8 cellular contexts compared by ENCODE assay signal in the genomic region with DNA sequence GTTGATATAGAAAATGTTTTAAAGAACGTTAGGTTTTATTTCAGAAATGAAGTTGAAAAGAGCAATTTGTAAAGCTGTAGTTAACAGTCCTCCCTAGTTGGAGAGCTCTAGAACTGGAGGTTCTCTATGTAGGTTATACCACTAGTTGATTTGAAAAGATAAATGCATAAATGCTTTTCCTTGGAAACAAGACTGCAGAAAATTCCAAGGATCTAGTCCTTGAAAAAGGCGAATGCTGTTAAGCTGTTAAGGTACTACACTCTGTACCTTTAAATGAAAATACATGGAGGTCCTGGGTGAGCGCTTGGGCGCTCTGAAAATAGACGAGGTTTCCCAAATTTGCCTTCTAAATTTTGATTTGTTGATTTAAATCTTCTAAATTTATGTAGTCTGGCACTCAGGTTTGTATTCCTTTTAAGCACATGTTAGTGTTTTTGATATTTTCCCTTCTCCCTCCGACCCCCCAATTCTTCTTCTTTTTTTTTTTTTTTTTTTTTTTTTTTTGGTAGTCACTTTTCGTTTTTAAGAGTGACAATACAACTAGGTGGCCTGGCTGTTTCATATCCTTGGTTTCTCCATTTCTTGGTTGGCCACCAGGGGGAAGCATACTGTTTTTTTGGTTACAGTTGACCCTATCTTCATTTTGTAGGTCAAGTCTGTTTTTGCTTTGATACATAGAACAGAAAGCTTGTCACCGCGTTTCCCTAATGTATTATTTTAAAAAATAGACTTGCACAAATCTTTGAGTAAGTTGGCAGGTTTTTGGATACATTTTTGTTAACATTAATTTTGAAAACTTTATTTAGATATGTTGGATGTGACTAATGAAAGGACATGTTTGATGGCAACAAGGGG. TPM values are rescaled to one million over a fixed set of nuclear protein-coding genes. Genes with fewer than 3 reads are reported as not detected.
DNase-seq lines count a peak whose midpoint lies in the region; ATAC-seq, FAIRE-seq and TF ChIP-seq lines count a peak whose summit lies in the region.

No MANE protein-coding gene starts in this region.

- TF ChIP-seq CTCF in AG10803 (conservative IDR thresholded peaks at IDR 0.05; ENCODE audit: low read length) (peak; percentile 77), MM.1S (IDR thresholded peaks at IDR 0.05; ENCODE audit: low read length) (peak; percentile 65), pancreas (IDR thresholded peaks at IDR 0.05) (peak; percentile 45 to 58 (median 51)), vagina (IDR thresholded peaks at IDR 0.05) (peak in 2 of 3 experiments; percentile 31 to 35)

- H3K9me2 ChIP-seq in MM.1S (replicated peaks; ENCODE audit: insufficient read depth, low read length) = no peaks in the 10 kb centered on the region

- peak overlapping the region; percentile 87 for H2AFZ ChIP-seq in MM.1S (ENCODE audit: low read length)

- H3K79me2 ChIP-seq in MM.1S (ENCODE audit: low read length) = no peaks in the 10 kb centered on the region

- peak; percentile 68 for DNase-seq in AG10803 (ENCODE audit: low read depth)
- DNase-seq in MM.1S = peak; percentile 77
- peak; percentile 79 to 91 for DNase-seq in SJCRH30
- DNase-seq in activated naive CD4-positive, alpha-beta T cell treated with anti-CD3 and anti-CD28 coated beads, Interleukin-2, amount 50 U/mL, for 16 hours = peak; percentile 50
- DNase-seq in glomerular endothelial cell (ENCODE audit: extremely low read depth, low read depth, low spot score) = peak; percentile 58
- peak in 4 of 6 donors; percentile 32 to 75 (median 57) for DNase-seq in pancreas
- DNase-seq in vagina (ENCODE audit: extremely low spot score in 2 of 2) = no peak

- intact Hi-C loops in pancreas (cut with DNase I) = no loop called here
- intact Hi-C loops in vagina (cut with DNase I) = no loop called here

- peak; percentile 47 for ATAC-seq in GM19043 (IDR thresholded peaks at IDR 0.05; ENCODE audit: low read depth, unreplicated experiment)
- peak; percentile 62 to 72 (median 67) for ATAC-seq in pancreas

- H3K4me1 ChIP-seq in MM.1S (ENCODE audit: low read length) = peaks cover 12% of the 10 kb centered on the region; the same call in 1 of the 2 replicates
- H3K4me1 ChIP-seq in SJCRH30 = no peaks in the 10 kb centered on the region; the same call in 1 of the 2 replicates
- H3K4me1 ChIP-seq in pancreas = peaks cover 0 to 6% (median 4%) of the 10 kb centered on the region in 3 donors
- peaks cover 25% of the 10 kb centered on the region for H3K4me1 ChIP-seq in vagina

- H3K36me3 ChIP-seq in MM.1S (replicated peaks; ENCODE audit: insufficient read depth, low read length) (no peaks in the 10 kb centered on the region), SJCRH30 (no peaks in the 10 kb centered on the region), pancreas (no peaks in the 10 kb centered on the region), vagina (no peaks in the 10 kb centered on the region)

- peak overlapping the region; percentile 68 for H3K4me3 ChIP-seq in AG10803 (ENCODE audit: low read length)
- peak overlapping the region; percentile 75 for H3K4me3 ChIP-seq in MM.1S (ENCODE audit: low read length)
- peak overlapping the region; percentile 71 for H3K4me3 ChIP-seq in SJCRH30
- H3K4me3 ChIP-seq in pancreas = peak overlapping the region; percentile 53 to 70 (median 62)
- H3K4me3 ChIP-seq in vagina = peak overlapping the region; percentile 56 to 66

- no peak overlapping the region for H3K27ac ChIP-seq in MM.1S (ENCODE audit: low read length)
- H3K27ac ChIP-seq in SJCRH30 = peak overlapping the region; percentile 61
- peak overlapping the region in 2 of 4 donors; percentile 49 to 66 for H3K27ac ChIP-seq in pancreas
- H3K27ac ChIP-seq in vagina = peak overlapping the region; percentile 71

- H4K20me1 ChIP-seq in MM.1S (ENCODE audit: insufficient read depth, low read length) = no peaks in the 10 kb centered on the region

- peaks cover 5% of the 10 kb centered on the region; the same call in 1 of the 2 replicates for H3F3A ChIP-seq in MM.1S (ENCODE audit: insufficient read depth, low read length)

- no peak for TF ChIP-seq POLR2A in vagina (IDR thresholded peaks at IDR 0.05)

- peak overlapping the region; percentile 98 for H3K4me2 ChIP-seq in MM.1S (ENCODE audit: low read depth, low read length)

- H3K9ac ChIP-seq in MM.1S (ENCODE audit: low read length) = no peak overlapping the region

- H3K9me3 ChIP-seq in MM.1S (replicated peaks; ENCODE audit: insufficient read depth, low read length) (no peaks in the 10 kb centered on the region), SJCRH30 (replicated peaks) (no peaks in the 10 kb centered on the region), pancreas (no peaks in the 10 kb centered on the region), vagina (no peaks in the 10 kb centered on the region)

- peak; percentile 78 for FAIRE-seq in pancreas (lab: Jason Lieb, UNC)

- H3K27me3 ChIP-seq in MM.1S (replicated peaks; ENCODE audit: insufficient read depth, low read length) (peaks cover 26% of the 10 kb centered on the region), SJCRH30 (no peaks in the 10 kb centered on the region), pancreas (no peaks in the 10 kb centered on the region), vagina (no peaks in the 10 kb centered on the region)

- WGBS in pancreas, 2 donors = 13 to 23% methylated on average over 9 of the region's 9 CpGs

RNA-seq across cellular contexts. Expression of gene NCR3LG1, which starts 2.7 kb away (rescaled TPM):
- total RNA-seq in SJCRH30 (2014; rRNA removed; shearing (Covaris generic)) = 7.8 and 8.1 TPM in 2 replicates
- total RNA-seq in glomerular endothelial cell (5.5 and 5.6 TPM in 2 replicates), pancreas (1 to 10 TPM in 4 of 6 donors, under 1 TPM in 2; 0.83 to 1.6 (median 1.1) TPM), vagina (2.2 TPM)
- under 1 TPM; 0.42 to 0.85 TPM for polyA plus RNA-seq in pancreas

RNA-seq across cellular contexts. Expression of gene KCNJ11, which starts 34.2 kb away (rescaled TPM):
- total RNA-seq in SJCRH30 (2014; rRNA removed; shearing (Covaris generic)) = 4.8 and 5.9 TPM in 2 replicates
- total RNA-seq in glomerular endothelial cell = 1.0 TPM in 1 of 2 replicates, not detected in the other
- 10 to 100 TPM in 4 of 6 donors, 1 to 10 TPM in 2; 5.0 to 12.4 (median 11.1) TPM for total RNA-seq in pancreas
- polyA plus RNA-seq in pancreas = 10 to 100 TPM in 1 of 2 donors, 1 to 10 TPM in 1; 9.9 to 17.7 TPM
- not detected for total RNA-seq in vagina

Comparison
In these comparisons a context has a peak if more than half of its experiments do, and no peak if none do; other contexts are left out.
1. DNase-seq: peak in AG10803 (single experiment), MM.1S (single experiment), SJCRH30 (2 of 2), activated naive CD4-positive, alpha-beta T cell treated with anti-CD3 and anti-CD28 coated beads, Interleukin-2, amount 50 U/mL, for 16 hours (single experiment), glomerular endothelial cell (single experiment) and pancreas (4 of 6); none in vagina (0 of 2).
2. Peak in every context shown above with its lines, with median percentiles within 50 percentile points of each other: H3K4me3 ChIP-seq and CTCF ChIP-seq.